ENCODE assay signal across 1 cellular context in the genomic region with DNA sequence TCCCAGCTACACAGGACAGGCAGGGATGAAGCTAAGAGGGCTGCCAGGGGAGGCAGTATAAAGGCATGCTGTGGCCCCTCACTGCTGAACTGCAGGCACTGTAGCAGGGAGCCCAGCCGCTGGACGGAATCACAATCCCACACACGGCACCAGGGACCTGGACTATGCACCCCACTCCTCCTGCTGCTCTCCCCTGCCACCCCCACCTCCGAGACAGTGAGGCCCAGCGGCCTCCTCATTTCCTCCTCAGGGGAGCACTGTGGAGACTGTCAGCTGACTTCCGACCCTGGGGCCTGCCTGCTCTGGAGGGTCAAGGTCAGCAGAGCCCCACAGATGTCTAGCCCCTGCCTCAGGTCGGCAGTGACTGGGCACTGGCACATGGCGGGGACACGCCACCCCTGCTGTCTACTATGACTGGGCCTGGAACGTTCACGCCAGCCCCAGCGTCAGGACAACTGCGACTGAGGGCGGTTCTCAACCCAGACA.
TF ChIP-seq lines count a peak whose summit lies in the region.

No MANE protein-coding gene starts in this region.

TF ChIP-seq in HepG2, 621 proteins besides CTCF, POLR2A, EP300 and RAD21 (continued from another document and continues in another):
- TF ChIP-seq, protein P1, sequence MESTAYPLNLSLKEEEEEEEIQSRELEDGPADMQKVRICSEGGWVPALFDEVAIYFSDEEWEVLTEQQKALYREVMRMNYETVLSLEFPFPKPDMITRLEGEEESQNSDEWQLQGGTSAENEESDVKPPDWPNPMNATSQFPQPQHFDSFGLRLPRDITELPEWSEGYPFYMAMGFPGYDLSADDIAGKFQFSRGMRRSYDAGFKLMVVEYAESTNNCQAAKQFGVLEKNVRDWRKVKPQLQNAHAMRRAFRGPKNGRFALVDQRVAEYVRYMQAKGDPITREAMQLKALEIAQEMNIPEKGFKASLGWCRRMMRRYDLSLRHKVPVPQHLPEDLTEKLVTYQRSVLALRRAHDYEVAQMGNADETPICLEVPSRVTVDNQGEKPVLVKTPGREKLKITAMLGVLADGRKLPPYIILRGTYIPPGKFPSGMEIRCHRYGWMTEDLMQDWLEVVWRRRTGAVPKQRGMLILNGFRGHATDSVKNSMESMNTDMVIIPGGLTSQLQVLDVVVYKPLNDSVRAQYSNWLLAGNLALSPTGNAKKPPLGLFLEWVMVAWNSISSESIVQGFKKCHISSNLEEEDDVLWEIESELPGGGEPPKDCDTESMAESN (CRISPR knock-in tag; conservative IDR thresholded peaks at IDR 0.05), result peak; percentile 29; the same call in 1 of the 2 replicates
- TF ChIP-seq CSRNP2 (CRISPR knock-in tag; conservative IDR thresholded peaks at IDR 0.05; ENCODE audit: low read depth) (no peak), HMGXB3 (CRISPR knock-in tag; IDR thresholded peaks at IDR 0.05; ENCODE audit: borderline replicate concordance) (no peak), ATF7-NPFF (CRISPR knock-in tag; IDR thresholded peaks at IDR 0.05; ENCODE audit: low read depth) (no peak), AKAP8 (CRISPR knock-in tag; IDR thresholded peaks at IDR 0.05) (no peak), ZNF615 (CRISPR knock-in tag; IDR thresholded peaks at IDR 0.05; ENCODE audit: borderline replicate concordance) (no peak), HNF4G (IDR thresholded peaks at IDR 0.05; ENCODE audit: borderline replicate concordance, low read depth, low read length) (peak; percentile 39; the same call in 1 of the 2 replicates), HNF4G (CRISPR knock-in tag; IDR thresholded peaks at IDR 0.05; ENCODE audit: borderline replicate concordance, low read depth) (peak; percentile 59; the same call in 1 of the 2 replicates), MXD1 (CRISPR knock-in tag; IDR thresholded peaks at IDR 0.05) (no peak), ELF4 (CRISPR knock-in tag; IDR thresholded peaks at IDR 0.05; ENCODE audit: borderline replicate concordance) (no peak), CREB3 (CRISPR knock-in tag; IDR thresholded peaks at IDR 0.05) (no peak), ZSCAN9 (CRISPR knock-in tag; IDR thresholded peaks at IDR 0.05; ENCODE audit: borderline replicate concordance) (no peak), ASH2L (IDR thresholded peaks at IDR 0.05; ENCODE audit: insufficient read length, low read depth, low read length) (no peak), ZNF670 (CRISPR knock-in tag; IDR thresholded peaks at IDR 0.05; ENCODE audit: borderline replicate concordance) (no peak), MLX (CRISPR knock-in tag; IDR thresholded peaks at IDR 0.05) (peak; percentile 33; the same call in 1 of the 2 replicates), ZNF333 (CRISPR knock-in tag; IDR thresholded peaks at IDR 0.05; ENCODE audit: borderline replicate concordance) (no peak), ZNF207 (IDR thresholded peaks at IDR 0.05; ENCODE audit: borderline replicate concordance) (no peak), IRX3 (CRISPR knock-in tag; IDR thresholded peaks at IDR 0.05; ENCODE audit: borderline replicate concordance, low read depth) (no peak), MNT (IDR thresholded peaks at IDR 0.05) (no peak), ATF7 (IDR thresholded peaks at IDR 0.05) (no peak), ATF7 (CRISPR knock-in tag; IDR thresholded peaks at IDR 0.05) (0 out of 2 replicates have a peak, but pooled peaks have one; percentile 23), ZFY (CRISPR knock-in tag; IDR thresholded peaks at IDR 0.05) (peak; percentile 49; the same call in 1 of the 2 replicates), HOXA7 (CRISPR knock-in tag; IDR thresholded peaks at IDR 0.05) (no peak), ZNF234 (CRISPR knock-in tag; conservative IDR thresholded peaks at IDR 0.05) (no peak), ARHGAP35 (CRISPR knock-in tag; IDR thresholded peaks at IDR 0.05; ENCODE audit: borderline replicate concordance) (no peak; the same call in 1 of the 2 replicates), PBX3 (CRISPR knock-in tag; IDR thresholded peaks at IDR 0.05; ENCODE audit: borderline replicate concordance) (no peak), SMC3 (IDR thresholded peaks at IDR 0.05; ENCODE audit: low read length) (no peak), FOXO1 (CRISPR knock-in tag; IDR thresholded peaks at IDR 0.05) (no peak), KAT7 (CRISPR knock-in tag; IDR thresholded peaks at IDR 0.05; ENCODE audit: borderline replicate concordance) (no peak), ZFAT (CRISPR knock-in tag; conservative IDR thresholded peaks at IDR 0.05) (no peak), ZNF891 (CRISPR knock-in tag; IDR thresholded peaks at IDR 0.05) (no peak), RFXAP (CRISPR knock-in tag; IDR thresholded peaks at IDR 0.05; ENCODE audit: borderline replicate concordance) (no peak), ZNF205 (CRISPR knock-in tag; IDR thresholded peaks at IDR 0.05) (0 out of 2 replicates have a peak, but pooled peaks have one; percentile 35)
- TF ChIP-seq, protein P2, sequence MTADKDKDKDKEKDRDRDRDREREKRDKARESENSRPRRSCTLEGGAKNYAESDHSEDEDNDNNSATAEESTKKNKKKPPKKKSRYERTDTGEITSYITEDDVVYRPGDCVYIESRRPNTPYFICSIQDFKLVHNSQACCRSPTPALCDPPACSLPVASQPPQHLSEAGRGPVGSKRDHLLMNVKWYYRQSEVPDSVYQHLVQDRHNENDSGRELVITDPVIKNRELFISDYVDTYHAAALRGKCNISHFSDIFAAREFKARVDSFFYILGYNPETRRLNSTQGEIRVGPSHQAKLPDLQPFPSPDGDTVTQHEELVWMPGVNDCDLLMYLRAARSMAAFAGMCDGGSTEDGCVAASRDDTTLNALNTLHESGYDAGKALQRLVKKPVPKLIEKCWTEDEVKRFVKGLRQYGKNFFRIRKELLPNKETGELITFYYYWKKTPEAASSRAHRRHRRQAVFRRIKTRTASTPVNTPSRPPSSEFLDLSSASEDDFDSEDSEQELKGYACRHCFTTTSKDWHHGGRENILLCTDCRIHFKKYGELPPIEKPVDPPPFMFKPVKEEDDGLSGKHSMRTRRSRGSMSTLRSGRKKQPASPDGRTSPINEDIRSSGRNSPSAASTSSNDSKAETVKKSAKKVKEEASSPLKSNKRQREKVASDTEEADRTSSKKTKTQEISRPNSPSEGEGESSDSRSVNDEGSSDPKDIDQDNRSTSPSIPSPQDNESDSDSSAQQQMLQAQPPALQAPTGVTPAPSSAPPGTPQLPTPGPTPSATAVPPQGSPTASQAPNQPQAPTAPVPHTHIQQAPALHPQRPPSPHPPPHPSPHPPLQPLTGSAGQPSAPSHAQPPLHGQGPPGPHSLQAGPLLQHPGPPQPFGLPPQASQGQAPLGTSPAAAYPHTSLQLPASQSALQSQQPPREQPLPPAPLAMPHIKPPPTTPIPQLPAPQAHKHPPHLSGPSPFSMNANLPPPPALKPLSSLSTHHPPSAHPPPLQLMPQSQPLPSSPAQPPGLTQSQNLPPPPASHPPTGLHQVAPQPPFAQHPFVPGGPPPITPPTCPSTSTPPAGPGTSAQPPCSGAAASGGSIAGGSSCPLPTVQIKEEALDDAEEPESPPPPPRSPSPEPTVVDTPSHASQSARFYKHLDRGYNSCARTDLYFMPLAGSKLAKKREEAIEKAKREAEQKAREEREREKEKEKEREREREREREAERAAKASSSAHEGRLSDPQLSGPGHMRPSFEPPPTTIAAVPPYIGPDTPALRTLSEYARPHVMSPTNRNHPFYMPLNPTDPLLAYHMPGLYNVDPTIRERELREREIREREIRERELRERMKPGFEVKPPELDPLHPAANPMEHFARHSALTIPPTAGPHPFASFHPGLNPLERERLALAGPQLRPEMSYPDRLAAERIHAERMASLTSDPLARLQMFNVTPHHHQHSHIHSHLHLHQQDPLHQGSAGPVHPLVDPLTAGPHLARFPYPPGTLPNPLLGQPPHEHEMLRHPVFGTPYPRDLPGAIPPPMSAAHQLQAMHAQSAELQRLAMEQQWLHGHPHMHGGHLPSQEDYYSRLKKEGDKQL (CRISPR knock-in tag; IDR thresholded peaks at IDR 0.05; ENCODE audit: low read depth), result no peak
- TF ChIP-seq, protein P3, sequence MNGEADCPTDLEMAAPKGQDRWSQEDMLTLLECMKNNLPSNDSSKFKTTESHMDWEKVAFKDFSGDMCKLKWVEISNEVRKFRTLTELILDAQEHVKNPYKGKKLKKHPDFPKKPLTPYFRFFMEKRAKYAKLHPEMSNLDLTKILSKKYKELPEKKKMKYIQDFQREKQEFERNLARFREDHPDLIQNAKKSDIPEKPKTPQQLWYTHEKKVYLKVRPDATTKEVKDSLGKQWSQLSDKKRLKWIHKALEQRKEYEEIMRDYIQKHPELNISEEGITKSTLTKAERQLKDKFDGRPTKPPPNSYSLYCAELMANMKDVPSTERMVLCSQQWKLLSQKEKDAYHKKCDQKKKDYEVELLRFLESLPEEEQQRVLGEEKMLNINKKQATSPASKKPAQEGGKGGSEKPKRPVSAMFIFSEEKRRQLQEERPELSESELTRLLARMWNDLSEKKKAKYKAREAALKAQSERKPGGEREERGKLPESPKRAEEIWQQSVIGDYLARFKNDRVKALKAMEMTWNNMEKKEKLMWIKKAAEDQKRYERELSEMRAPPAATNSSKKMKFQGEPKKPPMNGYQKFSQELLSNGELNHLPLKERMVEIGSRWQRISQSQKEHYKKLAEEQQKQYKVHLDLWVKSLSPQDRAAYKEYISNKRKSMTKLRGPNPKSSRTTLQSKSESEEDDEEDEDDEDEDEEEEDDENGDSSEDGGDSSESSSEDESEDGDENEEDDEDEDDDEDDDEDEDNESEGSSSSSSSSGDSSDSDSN (CRISPR knock-in tag; IDR thresholded peaks at IDR 0.05), result 0 out of 2 replicates have a peak, but pooled peaks have one; percentile 30
